ENCODE assay signal across 1 cellular context in the genomic region with DNA sequence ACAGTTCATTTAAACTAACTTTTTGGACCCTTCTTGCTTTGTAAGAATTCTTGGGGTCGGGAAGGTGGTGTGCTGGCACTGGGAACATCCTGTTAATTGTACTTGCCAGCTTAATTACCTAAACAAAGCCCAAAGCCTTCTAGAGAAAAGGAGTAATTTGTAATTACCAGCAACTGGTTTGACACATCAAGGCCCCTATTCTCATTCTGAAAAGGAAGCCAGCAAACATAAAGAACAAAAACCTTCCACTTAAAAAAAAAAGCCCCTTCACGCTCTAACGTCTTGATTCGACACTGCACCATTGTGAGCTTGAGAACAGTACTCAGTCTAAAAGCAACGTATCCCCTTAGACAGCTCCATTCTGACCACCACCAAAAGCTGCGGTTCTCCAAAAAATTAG.
TF ChIP-seq lines count a peak whose summit lies in the region.

No MANE protein-coding gene starts in this region.

TF ChIP-seq in H1, 55 proteins besides CTCF, POLR2A, EP300 and RAD21:
- TF ChIP-seq SIN3A (conservative IDR thresholded peaks at IDR 0.05 in 1 of 2, IDR thresholded peaks at IDR 0.05 in 1 of 2; ENCODE audit: low read depth in 1 of 2, low read length in 2 of 2) (0 out of 4 replicates have a peak, but pooled peaks of 1 of the 2 experiments have one; percentile 19), NANOG (IDR thresholded peaks at IDR 0.05; ENCODE audit: insufficient read depth, low read depth, low read length, poor library complexity, severe bottlenecking) (peak; percentile 70), SIRT6 (IDR thresholded peaks at IDR 0.05; ENCODE audit: low read length) (no peak), CHD7 (IDR thresholded peaks at IDR 0.05; ENCODE audit: insufficient replicate concordance, low read length) (peak; percentile 66), TCF12 (IDR thresholded peaks at IDR 0.05; ENCODE audit: low read depth, low read length) (no peak)
- TF ChIP-seq, protein P1, sequence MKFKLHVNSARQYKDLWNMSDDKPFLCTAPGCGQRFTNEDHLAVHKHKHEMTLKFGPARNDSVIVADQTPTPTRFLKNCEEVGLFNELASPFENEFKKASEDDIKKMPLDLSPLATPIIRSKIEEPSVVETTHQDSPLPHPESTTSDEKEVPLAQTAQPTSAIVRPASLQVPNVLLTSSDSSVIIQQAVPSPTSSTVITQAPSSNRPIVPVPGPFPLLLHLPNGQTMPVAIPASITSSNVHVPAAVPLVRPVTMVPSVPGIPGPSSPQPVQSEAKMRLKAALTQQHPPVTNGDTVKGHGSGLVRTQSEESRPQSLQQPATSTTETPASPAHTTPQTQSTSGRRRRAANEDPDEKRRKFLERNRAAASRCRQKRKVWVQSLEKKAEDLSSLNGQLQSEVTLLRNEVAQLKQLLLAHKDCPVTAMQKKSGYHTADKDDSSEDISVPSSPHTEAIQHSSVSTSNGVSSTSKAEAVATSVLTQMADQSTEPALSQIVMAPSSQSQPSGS (IDR thresholded peaks at IDR 0.05; ENCODE audit: low read length), result no peak
